1 cellular context compared by ENCODE assay signal in the genomic region with DNA sequence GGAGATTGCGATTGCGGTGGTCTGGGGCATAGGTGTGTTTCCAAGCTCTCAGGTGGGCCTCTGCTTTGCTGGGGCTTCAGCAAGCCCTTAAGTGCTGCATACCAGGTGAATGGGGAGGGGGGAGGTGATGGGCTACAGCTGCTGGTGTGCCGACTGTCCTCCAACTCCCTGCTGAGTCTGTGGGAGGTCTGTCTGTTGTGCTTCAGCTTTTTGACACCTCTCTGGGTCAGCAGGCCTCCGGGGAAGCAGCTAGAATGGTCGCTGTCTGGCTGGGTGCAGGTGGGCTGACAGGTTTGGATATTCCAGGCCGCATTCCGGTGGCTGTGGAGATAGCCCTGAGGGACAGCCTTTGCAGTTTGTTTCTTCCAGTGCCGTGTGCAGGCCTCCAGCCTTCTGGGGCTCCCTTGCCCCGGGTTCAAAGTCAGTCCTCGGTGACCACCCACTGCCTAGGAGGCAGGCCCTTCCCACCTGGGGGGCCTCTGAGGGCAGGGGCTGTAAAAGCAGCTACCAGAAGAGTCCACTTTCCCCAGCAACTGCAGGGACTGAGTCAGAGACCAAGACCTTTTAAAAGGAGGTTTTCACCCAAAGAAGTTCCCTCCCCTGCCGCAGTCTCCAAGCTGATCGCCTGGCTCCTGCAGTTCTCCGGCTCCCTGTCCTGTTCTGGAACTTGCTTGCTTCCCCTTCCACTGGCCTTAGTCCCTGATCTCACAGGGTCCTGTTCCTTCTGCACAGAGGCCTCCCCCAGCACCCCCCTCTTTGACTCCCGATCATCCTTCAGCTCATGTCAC.
TF ChIP-seq lines count a peak whose summit lies in the region.

No MANE protein-coding gene starts in this region.

TF ChIP-seq in GM23338, 12 proteins besides CTCF, POLR2A, EP300 and RAD21 (continued from another document):
- TF ChIP-seq, protein P1, sequence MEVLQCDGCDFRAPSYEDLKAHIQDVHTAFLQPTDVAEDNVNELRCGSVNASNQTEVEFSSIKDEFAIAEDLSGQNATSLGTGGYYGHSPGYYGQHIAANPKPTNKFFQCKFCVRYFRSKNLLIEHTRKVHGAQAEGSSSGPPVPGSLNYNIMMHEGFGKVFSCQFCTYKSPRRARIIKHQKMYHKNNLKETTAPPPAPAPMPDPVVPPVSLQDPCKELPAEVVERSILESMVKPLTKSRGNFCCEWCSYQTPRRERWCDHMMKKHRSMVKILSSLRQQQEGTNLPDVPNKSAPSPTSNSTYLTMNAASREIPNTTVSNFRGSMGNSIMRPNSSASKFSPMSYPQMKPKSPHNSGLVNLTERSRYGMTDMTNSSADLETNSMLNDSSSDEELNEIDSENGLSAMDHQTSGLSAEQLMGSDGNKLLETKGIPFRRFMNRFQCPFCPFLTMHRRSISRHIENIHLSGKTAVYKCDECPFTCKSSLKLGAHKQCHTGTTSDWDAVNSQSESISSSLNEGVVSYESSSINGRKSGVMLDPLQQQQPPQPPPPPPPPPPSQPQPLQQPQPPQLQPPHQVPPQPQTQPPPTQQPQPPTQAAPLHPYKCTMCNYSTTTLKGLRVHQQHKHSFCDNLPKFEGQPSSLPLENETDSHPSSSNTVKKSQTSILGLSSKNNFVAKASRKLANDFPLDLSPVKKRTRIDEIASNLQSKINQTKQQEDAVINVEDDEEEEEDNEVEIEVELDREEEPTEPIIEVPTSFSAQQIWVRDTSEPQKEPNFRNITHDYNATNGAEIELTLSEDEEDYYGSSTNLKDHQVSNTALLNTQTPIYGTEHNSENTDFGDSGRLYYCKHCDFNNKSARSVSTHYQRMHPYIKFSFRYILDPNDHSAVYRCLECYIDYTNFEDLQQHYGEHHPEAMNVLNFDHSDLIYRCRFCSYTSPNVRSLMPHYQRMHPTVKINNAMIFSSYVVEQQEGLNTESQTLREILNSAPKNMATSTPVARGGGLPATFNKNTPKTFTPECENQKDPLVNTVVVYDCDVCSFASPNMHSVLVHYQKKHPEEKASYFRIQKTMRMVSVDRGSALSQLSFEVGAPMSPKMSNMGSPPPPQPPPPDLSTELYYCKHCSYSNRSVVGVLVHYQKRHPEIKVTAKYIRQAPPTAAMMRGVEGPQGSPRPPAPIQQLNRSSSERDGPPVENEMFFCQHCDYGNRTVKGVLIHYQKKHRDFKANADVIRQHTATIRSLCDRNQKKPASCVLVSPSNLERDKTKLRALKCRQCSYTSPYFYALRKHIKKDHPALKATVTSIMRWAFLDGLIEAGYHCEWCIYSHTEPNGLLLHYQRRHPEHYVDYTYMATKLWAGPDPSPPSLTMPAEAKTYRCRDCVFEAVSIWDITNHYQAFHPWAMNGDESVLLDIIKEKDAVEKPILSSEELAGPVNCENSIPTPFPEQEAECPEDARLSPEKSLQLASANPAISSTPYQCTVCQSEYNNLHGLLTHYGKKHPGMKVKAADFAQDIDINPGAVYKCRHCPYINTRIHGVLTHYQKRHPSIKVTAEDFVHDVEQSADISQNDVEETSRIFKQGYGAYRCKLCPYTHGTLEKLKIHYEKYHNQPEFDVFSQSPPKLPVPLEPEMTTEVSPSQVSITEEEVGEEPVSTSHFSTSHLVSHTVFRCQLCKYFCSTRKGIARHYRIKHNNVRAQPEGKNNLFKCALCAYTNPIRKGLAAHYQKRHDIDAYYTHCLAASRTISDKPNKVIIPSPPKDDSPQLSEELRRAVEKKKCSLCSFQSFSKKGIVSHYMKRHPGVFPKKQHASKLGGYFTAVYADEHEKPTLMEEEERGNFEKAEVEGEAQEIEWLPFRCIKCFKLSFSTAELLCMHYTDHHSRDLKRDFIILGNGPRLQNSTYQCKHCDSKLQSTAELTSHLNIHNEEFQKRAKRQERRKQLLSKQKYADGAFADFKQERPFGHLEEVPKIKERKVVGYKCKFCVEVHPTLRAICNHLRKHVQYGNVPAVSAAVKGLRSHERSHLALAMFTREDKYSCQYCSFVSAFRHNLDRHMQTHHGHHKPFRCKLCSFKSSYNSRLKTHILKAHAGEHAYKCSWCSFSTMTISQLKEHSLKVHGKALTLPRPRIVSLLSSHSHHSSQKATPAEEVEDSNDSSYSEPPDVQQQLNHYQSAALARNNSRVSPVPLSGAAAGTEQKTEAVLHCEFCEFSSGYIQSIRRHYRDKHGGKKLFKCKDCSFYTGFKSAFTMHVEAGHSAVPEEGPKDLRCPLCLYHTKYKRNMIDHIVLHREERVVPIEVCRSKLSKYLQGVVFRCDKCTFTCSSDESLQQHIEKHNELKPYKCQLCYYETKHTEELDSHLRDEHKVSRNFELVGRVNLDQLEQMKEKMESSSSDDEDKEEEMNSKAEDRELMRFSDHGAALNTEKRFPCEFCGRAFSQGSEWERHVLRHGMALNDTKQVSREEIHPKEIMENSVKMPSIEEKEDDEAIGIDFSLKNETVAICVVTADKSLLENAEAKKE (CRISPR knock-in tag; IDR thresholded peaks at IDR 0.05) = no peak
- TF ChIP-seq EZH2phosphoT487 (IDR thresholded peaks at IDR 0.05; ENCODE audit: unreplicated experiment) (no peak), STAT1 (IDR thresholded peaks at IDR 0.05; ENCODE audit: unreplicated experiment) (no peak), EZH2 (IDR thresholded peaks at IDR 0.05; ENCODE audit: low read depth, unreplicated experiment) (no peak), CREB1 (CRISPR knock-in tag; IDR thresholded peaks at IDR 0.05; ENCODE audit: low read depth) (no peak), NANOG (IDR thresholded peaks at IDR 0.05; ENCODE audit: borderline replicate concordance) (no peak), ZNF114 (CRISPR knock-in tag; IDR thresholded peaks at IDR 0.05) (no peak)
- TF ChIP-seq, protein P2, sequence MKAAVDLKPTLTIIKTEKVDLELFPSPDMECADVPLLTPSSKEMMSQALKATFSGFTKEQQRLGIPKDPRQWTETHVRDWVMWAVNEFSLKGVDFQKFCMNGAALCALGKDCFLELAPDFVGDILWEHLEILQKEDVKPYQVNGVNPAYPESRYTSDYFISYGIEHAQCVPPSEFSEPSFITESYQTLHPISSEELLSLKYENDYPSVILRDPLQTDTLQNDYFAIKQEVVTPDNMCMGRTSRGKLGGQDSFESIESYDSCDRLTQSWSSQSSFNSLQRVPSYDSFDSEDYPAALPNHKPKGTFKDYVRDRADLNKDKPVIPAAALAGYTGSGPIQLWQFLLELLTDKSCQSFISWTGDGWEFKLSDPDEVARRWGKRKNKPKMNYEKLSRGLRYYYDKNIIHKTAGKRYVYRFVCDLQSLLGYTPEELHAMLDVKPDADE (IDR thresholded peaks at IDR 0.05) = no peak
- TF ChIP-seq, protein P3, sequence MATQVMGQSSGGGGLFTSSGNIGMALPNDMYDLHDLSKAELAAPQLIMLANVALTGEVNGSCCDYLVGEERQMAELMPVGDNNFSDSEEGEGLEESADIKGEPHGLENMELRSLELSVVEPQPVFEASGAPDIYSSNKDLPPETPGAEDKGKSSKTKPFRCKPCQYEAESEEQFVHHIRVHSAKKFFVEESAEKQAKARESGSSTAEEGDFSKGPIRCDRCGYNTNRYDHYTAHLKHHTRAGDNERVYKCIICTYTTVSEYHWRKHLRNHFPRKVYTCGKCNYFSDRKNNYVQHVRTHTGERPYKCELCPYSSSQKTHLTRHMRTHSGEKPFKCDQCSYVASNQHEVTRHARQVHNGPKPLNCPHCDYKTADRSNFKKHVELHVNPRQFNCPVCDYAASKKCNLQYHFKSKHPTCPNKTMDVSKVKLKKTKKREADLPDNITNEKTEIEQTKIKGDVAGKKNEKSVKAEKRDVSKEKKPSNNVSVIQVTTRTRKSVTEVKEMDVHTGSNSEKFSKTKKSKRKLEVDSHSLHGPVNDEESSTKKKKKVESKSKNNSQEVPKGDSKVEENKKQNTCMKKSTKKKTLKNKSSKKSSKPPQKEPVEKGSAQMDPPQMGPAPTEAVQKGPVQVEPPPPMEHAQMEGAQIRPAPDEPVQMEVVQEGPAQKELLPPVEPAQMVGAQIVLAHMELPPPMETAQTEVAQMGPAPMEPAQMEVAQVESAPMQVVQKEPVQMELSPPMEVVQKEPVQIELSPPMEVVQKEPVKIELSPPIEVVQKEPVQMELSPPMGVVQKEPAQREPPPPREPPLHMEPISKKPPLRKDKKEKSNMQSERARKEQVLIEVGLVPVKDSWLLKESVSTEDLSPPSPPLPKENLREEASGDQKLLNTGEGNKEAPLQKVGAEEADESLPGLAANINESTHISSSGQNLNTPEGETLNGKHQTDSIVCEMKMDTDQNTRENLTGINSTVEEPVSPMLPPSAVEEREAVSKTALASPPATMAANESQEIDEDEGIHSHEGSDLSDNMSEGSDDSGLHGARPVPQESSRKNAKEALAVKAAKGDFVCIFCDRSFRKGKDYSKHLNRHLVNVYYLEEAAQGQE (IDR thresholded peaks at IDR 0.05; ENCODE audit: unreplicated experiment) = no peak
